In genomic region chr2:223995569-223995968, GRCh38 we compare ENCODE assay signal across 4 cellular contexts.
TF ChIP-seq lines count a peak whose summit lies in the region.

No MANE protein-coding gene starts in this region.

TF ChIP-seq in SK-N-SH, 30 proteins besides CTCF, POLR2A, EP300 and RAD21:
- no peak for TF ChIP-seq GABPA (IDR thresholded peaks at IDR 0.05; ENCODE audit: low read depth)
- no peak for TF ChIP-seq FOXJ3 (CRISPR knock-in tag; IDR thresholded peaks at IDR 0.05)
- TF ChIP-seq MXI1 (IDR thresholded peaks at IDR 0.05; ENCODE audit: low read depth, low read length) = no peak
- peak; percentile 4; the same call in 1 of the 2 replicates for TF ChIP-seq FOSL2 (IDR thresholded peaks at IDR 0.05; ENCODE audit: borderline replicate concordance, low read depth)
TF ChIP-seq in SK-N-SH: peak in this region for 1.

TF ChIP-seq in SK-N-SH treated with all-trans-retinoic acid at 6 μM for 48 hours, 23 proteins besides CTCF, POLR2A, EP300 and RAD21:
- TF ChIP-seq GLIS3 (CRISPR knock-in tag; IDR thresholded peaks at IDR 0.05) (no peak), PATZ1 (CRISPR knock-in tag; IDR thresholded peaks at IDR 0.05; ENCODE audit: borderline replicate concordance) (no peak), CSRNP3 (CRISPR knock-in tag; IDR thresholded peaks at IDR 0.05) (no peak), SNAI2 (CRISPR knock-in tag; IDR thresholded peaks at IDR 0.05) (no peak), CSDC2 (CRISPR knock-in tag; IDR thresholded peaks at IDR 0.05) (no peak), ESRRG (CRISPR knock-in tag; IDR thresholded peaks at IDR 0.05) (no peak), ZNF8 (CRISPR knock-in tag; IDR thresholded peaks at IDR 0.05) (no peak)

TF ChIP-seq in K562, 482 proteins besides CTCF, POLR2A, EP300 and RAD21 (continues in another document):
- TF ChIP-seq ZNF318 (IDR thresholded peaks at IDR 0.05; ENCODE audit: borderline replicate concordance in 1 of 2, low read depth in 1 of 2) = peak in 1 of 2 experiments; percentile 54; a peak in 1 of 4 replicates
- TF ChIP-seq FOS (IDR thresholded peaks at IDR 0.05; ENCODE audit: extremely low read depth, insufficient read length) = peak; percentile 5
- no peak for TF ChIP-seq SPI1 (IDR thresholded peaks at IDR 0.05; ENCODE audit: borderline replicate concordance, low read depth, low read length)
- peak; percentile 96 for TF ChIP-seq ATF3 (IDR thresholded peaks at IDR 0.05)
- peak; percentile 55; the same call in 1 of the 2 replicates for TF ChIP-seq ATF3 (CRISPR knock-in tag; conservative IDR thresholded peaks at IDR 0.05)
- TF ChIP-seq SP1 (CRISPR knock-in tag; IDR thresholded peaks at IDR 0.05) = no peak
- peak; percentile 62 for TF ChIP-seq SOX6 (IDR thresholded peaks at IDR 0.05)
- peak; percentile 83 for TF ChIP-seq ZNF507 (tag; conservative IDR thresholded peaks at IDR 0.05)
- no peak for TF ChIP-seq NR2C2 (CRISPR knock-in tag; IDR thresholded peaks at IDR 0.05)
- 0 out of 2 replicates have a peak, but pooled peaks have one; percentile 33 for TF ChIP-seq NR2C2 (tag; IDR thresholded peaks at IDR 0.05)
- 0 out of 2 replicates have a peak, but pooled peaks have one; percentile 75 for TF ChIP-seq ZNF586 (CRISPR knock-in tag; conservative IDR thresholded peaks at IDR 0.05)
- TF ChIP-seq LCOR (CRISPR knock-in tag; IDR thresholded peaks at IDR 0.05) = no peak
- peak; percentile 60; the same call in 1 of the 2 replicates for TF ChIP-seq NBN (IDR thresholded peaks at IDR 0.05; ENCODE audit: low read depth)
- no peak for TF ChIP-seq PHTF2 (CRISPR knock-in tag; IDR thresholded peaks at IDR 0.05)
- 0 out of 2 replicates have a peak, but pooled peaks have one; percentile 56 for TF ChIP-seq ZNF584 (CRISPR knock-in tag; IDR thresholded peaks at IDR 0.05; ENCODE audit: low read depth)
- TF ChIP-seq SMARCE1 (IDR thresholded peaks at IDR 0.05) = peak; percentile 31; the same call in 1 of the 2 replicates

TF ChIP-seq in liver, 16 proteins besides CTCF, POLR2A, EP300 and RAD21:
- TF ChIP-seq JUND (IDR thresholded peaks at IDR 0.05) (peak in 1 of 2 donors; percentile 16), ATF3 (IDR thresholded peaks at IDR 0.05) (peak; percentile 38), HNF4A (conservative IDR thresholded peaks at IDR 0.05) (no peak)
